Comparison of ENCODE assay signal across 8 cellular contexts in genomic region chr6:24403501-24403824, GRCh38. TPM values are rescaled to one million over a fixed set of nuclear protein-coding genes. Genes with fewer than 3 reads are reported as not detected.
DNase-seq lines count a peak whose midpoint lies in the region; ATAC-seq and TF ChIP-seq lines count a peak whose summit lies in the region.

No MANE protein-coding gene starts in this region.

- H3K27ac ChIP-seq in stomach: peak overlapping the region; percentile 78 to 91 (median 86)

- POLR2A ChIA-PET in activated B cell treated with CpG ODN at 0.5 μM for 24 hours (lab: Charles Lee): no interaction called here

- CTCF ChIA-PET in activated B cell treated with CpG ODN at 0.5 μM for 24 hours (lab: Charles Lee): no interaction called here

- H3K27ac Mint-ChIP-seq in activated B cell treated with CpG ODN at 0.5 μM for 24 hours: peak overlapping the region; percentile 78

- peaks cover 0 to 12% (median 3%) of the 10 kb centered on the region in 3 donors for H3K27me3 ChIP-seq in stomach

- ATAC-seq in activated B cell treated with CpG ODN at 0.5 μM for 24 hours (ENCODE audit: low read depth): no peak
- ATAC-seq in GM18870 (IDR thresholded peaks at IDR 0.05; ENCODE audit: unreplicated experiment): no peak

- no peaks in the 10 kb centered on the region for H3K9me3 Mint-ChIP-seq in activated B cell treated with CpG ODN at 0.5 μM for 24 hours

- intact Hi-C loops in activated B cell treated with CpG ODN at 0.5 μM for 24 hours (cut with micrococcal nuclease) (loop anchor here (2.0 to 5.0 kb wide), 2 partner anchors 43 to 121 kb away; no protein-coding TSS in a partner anchor), stomach (cut with DNase I; ENCODE audit: low total_unique reads) (no loop called here)

- H3K4me1 ChIP-seq in stomach: peaks cover 0 to 38% (median 27%) of the 10 kb centered on the region in 4 donors

- DNase-seq in NCI-H526 (lab: John Stamatoyannopoulos, UW) (peak; percentile 5 to 35), NCI-H526 treated with DMSO at 0.1 percent for 48 hours (lab: John Stamatoyannopoulos, UW) (no peak), activated B cell treated with CpG ODN at 0.5 μM for 24 hours (no peak), stomach (no peak), occipital lobe (lab: John Stamatoyannopoulos, UW) (no peak), germinal center (ENCODE audit: low spot score) (no peak)

- TF ChIP-seq CTCF in activated B cell treated with CpG ODN at 0.5 μM for 24 hours (IDR thresholded peaks at IDR 0.05) (no peak), stomach (IDR thresholded peaks at IDR 0.05) (no peak)

- WGBS in stomach, 5 donors: 3 to 7% (median 4%) methylated on average over 12 of the region's 12 CpGs

- H3K4me3 Mint-ChIP-seq in activated B cell treated with CpG ODN at 0.5 μM for 24 hours: peak overlapping the region; percentile 96

- H3K36me3 Mint-ChIP-seq in activated B cell treated with CpG ODN at 0.5 μM for 24 hours (ENCODE audit: low read depth): peaks cover 20% of the 10 kb centered on the region

- TF ChIP-seq POLR2A in stomach (IDR thresholded peaks at IDR 0.05): no peak

- no peaks in the 10 kb centered on the region for H3K9me3 ChIP-seq in stomach

- H3K4me1 Mint-ChIP-seq in activated B cell treated with CpG ODN at 0.5 μM for 24 hours: peaks cover 31% of the 10 kb centered on the region

- no peak for TF ChIP-seq EP300 in stomach (IDR thresholded peaks at IDR 0.05)

- H3K36me3 ChIP-seq in stomach: peaks cover 7 to 32% (median 31%) of the 10 kb centered on the region in 4 donors

- H3K27me3 Mint-ChIP-seq in activated B cell treated with CpG ODN at 0.5 μM for 24 hours: peaks cover 5% of the 10 kb centered on the region

- peak overlapping the region; percentile 95 for H3K4me3 ChIP-seq in iPS-11a (ENCODE audit: low read depth, low read length)
- peak overlapping the region; percentile 87 to 99 (median 98) for H3K4me3 ChIP-seq in stomach

RNA-seq across cellular contexts. Expression of gene MRS2, which starts 0.7 kb away (rescaled TPM):
- total RNA-seq in activated B cell treated with CpG ODN at 0.5 μM for 24 hours (21.8 and 24.3 TPM in 2 replicates), stomach (10 to 100 TPM; 17.0 to 45.2 (median 36.8) TPM), occipital lobe (22.5 TPM)
- polyA plus RNA-seq in stomach: 10 to 100 TPM in 2 of 3 donors, 1 to 10 TPM in 1; 8.4 to 19.7 (median 12.0) TPM

RNA-seq across cellular contexts. Expression of gene DCDC2, which starts 45.6 kb away (rescaled TPM):
- total RNA-seq in activated B cell treated with CpG ODN at 0.5 μM for 24 hours (not detected in 2 replicates), stomach (1 to 10 TPM in 3 of 5 donors, under 1 TPM in 2; under 0.01 to 2.8 (median 2.2) TPM), occipital lobe (2.0 TPM)
- 1 to 10 TPM in 1 of 3 donors, under 1 TPM in 2; 0.15 to 2.7 (median 0.48) TPM for polyA plus RNA-seq in stomach

Comparison
In these comparisons a context has a peak if more than half of its experiments do, and no peak if none do; other contexts are left out.
1. DNase-seq: peak in NCI-H526 (2 of 2); none in NCI-H526 treated with DMSO at 0.1 percent for 48 hours (single experiment), activated B cell treated with CpG ODN at 0.5 μM for 24 hours (single experiment), stomach (single experiment), occipital lobe (single experiment) and germinal center (single experiment).